In genomic region chr7:112081778-112082177, GRCh38 we compare ENCODE assay signal across 16 cellular contexts.
DNase-seq lines count a peak whose midpoint lies in the region; ATAC-seq, FAIRE-seq and TF ChIP-seq lines count a peak whose summit lies in the region.
"Had no signal": no experiment of that assay in that cellular context is flagged by ENCODE, and none has a peak within 500 bp of the region (broad histone marks: within the 10 kb centered on the region; RNA-seq: fewer than 3 reads in every experiment).

No MANE protein-coding gene starts in this region.

- H3K27ac ChIP-seq in right cardiac atrium (ENCODE audit: low read length), result no peak overlapping the region
- H3K27ac ChIP-seq: KMS-11 had no signal

- peak; percentile 27 for FAIRE-seq in GM12892 (lab: Jason Lieb, UNC)

- no peaks in the 10 kb centered on the region for H3K9me3 Mint-ChIP-seq in stimulated activated memory B cell treated with anti-CD40 and anti-IgM and Interleukin-4, amounts not matched to agents 10 μg/mL and 1 μg/mL and 100 μg/mL, for 72 hours
- H3K9me3 Mint-ChIP-seq: T-helper 2 cell treated with Interferon-gamma antibody and Interleukin-4, amounts not matched to agents 5 μg/mL and 100 μg/mL, for 36 hours had no signal

- intact Hi-C loops in right cardiac atrium (cut with DNase I), result loop anchor here in 1 of 4 donors (10.0 kb wide), 1 partner anchor 113 kb away; no protein-coding TSS in a partner anchor

- H3K27me3 Mint-ChIP-seq in stimulated activated memory B cell treated with anti-CD40 and anti-IgM and Interleukin-4, amounts not matched to agents 10 μg/mL and 1 μg/mL and 100 μg/mL, for 72 hours, result no peaks in the 10 kb centered on the region
- H3K27me3 Mint-ChIP-seq: progenitor cell of endocrine pancreas had no signal

- peak overlapping the region; percentile 63 for H3K27ac Mint-ChIP-seq in stimulated activated memory B cell treated with anti-CD40 and anti-IgM and Interleukin-4, amounts not matched to agents 10 μg/mL and 1 μg/mL and 100 μg/mL, for 72 hours
- H3K27ac Mint-ChIP-seq: progenitor cell of endocrine pancreas; T-helper 2 cell treated with Interferon-gamma antibody and Interleukin-4, amounts not matched to agents 5 μg/mL and 100 μg/mL, for 36 hours had no signal

- no peak overlapping the region for H3K4me3 Mint-ChIP-seq in stimulated activated memory B cell treated with anti-CD40 and anti-IgM and Interleukin-4, amounts not matched to agents 10 μg/mL and 1 μg/mL and 100 μg/mL, for 72 hours
- H3K4me3 Mint-ChIP-seq: T-helper 2 cell treated with Interferon-gamma antibody and Interleukin-4, amounts not matched to agents 5 μg/mL and 100 μg/mL, for 36 hours had no signal

- TF ChIP-seq POLR2A in GM12892 (IDR thresholded peaks at IDR 0.05; ENCODE audit: low read depth, low read length), result no peak

- 91% methylated on average over 4 of the region's 4 CpGs for WGBS in right cardiac atrium

- H3K4me3 ChIP-seq in right cardiac atrium (ENCODE audit: low read length), result no peak overlapping the region
- H3K4me3 ChIP-seq: ascending aorta, gastrocnemius medialis had no signal

- DNase-seq in GM12892 (ENCODE audit: insufficient read length) (no peak), SIG-M5 (lab: John Stamatoyannopoulos, UW) (peak; percentile 6), right cardiac atrium (peak in 2 of 3 donors; percentile 22 to 52), superior temporal gyrus (ENCODE audit: extremely low spot score) (no peak), ecto neural progenitor cell (ENCODE audit: low spot score) (no peak)
- DNase-seq: activated CD4-positive, alpha-beta T cell treated with anti-CD3 and anti-CD28 coated beads, Interleukin-2, amount 50 U/mL, for 4 hours; NCI-H510A treated with DMSO at 0.1 percent for 48 hours; stimulated activated CD4-positive, alpha-beta T cell treated with anti-CD3 and anti-CD28 coated beads, Interleukin-2, amount 100 ng/mL, for 24 hours; stimulated activated CD8-positive, alpha-beta memory T cell treated with anti-CD3 and anti-CD28 coated beads, Interleukin-4, amount 100 ng/mL, for 48 hours had no signal

- H3K4me1 Mint-ChIP-seq in stimulated activated memory B cell treated with anti-CD40 and anti-IgM and Interleukin-4, amounts not matched to agents 10 μg/mL and 1 μg/mL and 100 μg/mL, for 72 hours, result peaks cover 35% of the 10 kb centered on the region

- H3K27me3 ChIP-seq in right cardiac atrium (ENCODE audit: control insufficient read depth, insufficient read depth), result no peaks in the 10 kb centered on the region
- H3K27me3 ChIP-seq: ascending aorta, gastrocnemius medialis had no signal

- no peaks in the 10 kb centered on the region for H3K9me3 ChIP-seq in right cardiac atrium (ENCODE audit: control insufficient read depth, low read length)
- H3K9me3 ChIP-seq: ascending aorta, gastrocnemius medialis had no signal

- peak; percentile 47 to 76 for ATAC-seq in right cardiac atrium
- ATAC-seq in stimulated activated memory B cell treated with anti-CD40 and anti-IgM and Interleukin-4, amounts not matched to agents 10 μg/mL and 1 μg/mL and 100 μg/mL, for 72 hours, result no peak
- ATAC-seq in GM19452 (IDR thresholded peaks at IDR 0.05; ENCODE audit: unreplicated experiment), result no peak

- no peaks in the 10 kb centered on the region for H3K36me3 Mint-ChIP-seq in stimulated activated memory B cell treated with anti-CD40 and anti-IgM and Interleukin-4, amounts not matched to agents 10 μg/mL and 1 μg/mL and 100 μg/mL, for 72 hours

- peaks cover 1% of the 10 kb centered on the region for H3K4me1 ChIP-seq in right cardiac atrium (ENCODE audit: control insufficient read depth, insufficient read depth, low read length)

Comparison
In these comparisons a context has a peak if more than half of its experiments do, and no peak if none do; other contexts are left out.
1. DNase-seq: peak in SIG-M5 (single experiment) and right cardiac atrium (2 of 3); none in GM12892 (single experiment), superior temporal gyrus (single experiment) and ecto neural progenitor cell (single experiment).
2. ATAC-seq: peak in right cardiac atrium (2 of 2); none in stimulated activated memory B cell treated with anti-CD40 and anti-IgM and Interleukin-4, amounts not matched to agents 10 μg/mL and 1 μg/mL and 100 μg/mL, for 72 hours (single experiment) and GM19452 (single experiment).